Comparison of ENCODE assay signal across 8 cellular contexts in the genomic region with DNA sequence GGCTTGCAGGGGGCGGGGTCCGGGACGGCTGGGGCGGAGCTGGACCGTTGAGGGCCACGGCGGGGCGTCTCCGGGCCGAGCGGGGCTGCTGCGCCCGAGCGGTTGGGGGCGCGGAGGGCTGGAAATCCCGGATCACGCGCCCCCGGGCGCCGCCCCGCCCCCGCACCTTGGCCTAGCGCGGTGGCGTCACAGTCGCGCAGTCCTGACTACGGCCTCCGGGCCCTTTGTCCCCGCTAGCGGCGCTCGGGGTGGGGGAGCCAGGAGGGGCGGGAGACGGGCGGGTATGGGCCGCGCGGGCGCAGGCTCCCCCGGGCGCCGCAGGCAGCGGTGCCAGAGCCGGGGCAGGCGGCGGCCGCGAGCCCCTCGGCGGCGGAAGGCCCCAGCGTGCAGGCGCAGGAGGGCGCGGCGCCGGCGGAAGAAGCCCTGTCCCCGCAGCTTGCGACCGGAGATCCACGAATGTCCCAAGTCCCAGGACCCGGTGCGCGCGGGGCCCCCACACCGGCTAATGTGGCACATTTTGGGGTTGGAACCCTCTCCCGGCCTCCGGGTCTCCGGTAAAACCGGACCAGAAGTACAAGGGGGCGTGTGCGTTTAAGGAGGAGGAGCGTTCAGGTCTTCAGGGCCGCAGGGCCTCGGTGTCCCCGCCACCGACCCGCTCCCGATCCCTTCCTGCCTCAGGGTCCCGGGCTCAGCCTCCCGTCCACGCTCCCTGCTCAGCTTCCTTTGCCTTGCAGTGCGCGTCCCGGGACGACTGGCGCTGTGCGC. TPM values are rescaled to one million over a fixed set of nuclear protein-coding genes. Genes with fewer than 3 reads are reported as not detected.
DNase-seq lines count a peak whose midpoint lies in the region; ATAC-seq and TF ChIP-seq lines count a peak whose summit lies in the region.

No MANE protein-coding gene starts in this region.

- POLR2A ChIA-PET in activated CD4-positive, alpha-beta T cell treated with anti-CD3 and anti-CD28 coated beads for 36 hours (lab: Charles Lee), result interaction anchor here (0.6 kb wide), 1 partner anchor 29 kb away, joined by 5 read pairs; no protein-coding TSS in a partner anchor

- H3K27ac Mint-ChIP-seq in activated CD4-positive, alpha-beta T cell treated with anti-CD3 and anti-CD28 coated beads for 36 hours, result no peak overlapping the region

- H3K27me3 Mint-ChIP-seq in activated CD4-positive, alpha-beta T cell treated with anti-CD3 and anti-CD28 coated beads for 36 hours, result no peaks in the 10 kb centered on the region

- peak overlapping the region; percentile 71 for H3K4me3 Mint-ChIP-seq in activated CD4-positive, alpha-beta T cell treated with anti-CD3 and anti-CD28 coated beads for 36 hours

- H3K9me3 ChIP-seq in colonic mucosa, result no peaks in the 10 kb centered on the region

- peaks cover 22% of the 10 kb centered on the region for H3K4me1 ChIP-seq in colonic mucosa

- H3K27ac ChIP-seq in colonic mucosa (peak overlapping the region; percentile 97), layer of hippocampus (ENCODE audit: low read depth, low read length) (peak overlapping the region; percentile 94)

- peaks cover 21% of the 10 kb centered on the region for H3K36me3 ChIP-seq in colonic mucosa

- peaks cover 9% of the 10 kb centered on the region for H3K36me3 Mint-ChIP-seq in activated CD4-positive, alpha-beta T cell treated with anti-CD3 and anti-CD28 coated beads for 36 hours (ENCODE audit: low read depth)

- H3K27me3 ChIP-seq in colonic mucosa (no peaks in the 10 kb centered on the region), layer of hippocampus (ENCODE audit: control insufficient read depth, insufficient read depth, low read length) (no peaks in the 10 kb centered on the region)

- H3K4me3 ChIP-seq in GM12864 (ENCODE audit: low read depth, low read length) (peak overlapping the region; percentile 92), colonic mucosa (peak overlapping the region; percentile 56)

- peak overlapping the region; percentile 81 to 95 for H3K9ac ChIP-seq in colonic mucosa (ENCODE audit: low read depth in 2 of 2, low read length in 2 of 2)

- peaks cover 43% of the 10 kb centered on the region for H3K4me1 Mint-ChIP-seq in activated CD4-positive, alpha-beta T cell treated with anti-CD3 and anti-CD28 coated beads for 36 hours

- DNase-seq in GM12864 (ENCODE audit: low read depth), result no peak
- DNase-seq in NCI-H146 treated with DMSO at 0.1 percent for 48 hours (lab: John Stamatoyannopoulos, UW; ENCODE audit: unreplicated experiment), result peak; percentile 11
- peak; percentile 86 for DNase-seq in activated CD4-positive, alpha-beta T cell treated with anti-CD3 and anti-CD28 coated beads for 36 hours
- DNase-seq in colonic mucosa, result peak; percentile 82
- DNase-seq in stimulated activated CD4-positive, alpha-beta T cell treated with anti-CD3 and anti-CD28 coated beads, Interleukin-15, amount 100 ng/mL, for 48 hours (ENCODE audit: low read depth in 2 of 2), result peak; percentile 40 to 62

- CTCF ChIA-PET in activated CD4-positive, alpha-beta T cell treated with anti-CD3 and anti-CD28 coated beads for 36 hours (lab: Charles Lee), result no interaction called here

- ATAC-seq in HG02588 (IDR thresholded peaks at IDR 0.05; ENCODE audit: unreplicated experiment) (peak; percentile 29), HG03095 (IDR thresholded peaks at IDR 0.05; ENCODE audit: unreplicated experiment) (no peak)
- ATAC-seq in activated CD4-positive, alpha-beta T cell treated with anti-CD3 and anti-CD28 coated beads for 36 hours, result peak; percentile 14

- intact Hi-C loops in activated CD4-positive, alpha-beta T cell treated with anti-CD3 and anti-CD28 coated beads for 36 hours (cut with DNase I, micrococcal nuclease), result loop anchor here (1.0 to 5.0 kb wide), 5 partner anchors 22 to 101 kb away; a partner anchor contains a TSS
- intact Hi-C loops in colonic mucosa (cut with DNase I), result no loop called here

- TF ChIP-seq CTCF in GM12864 (IDR thresholded peaks at IDR 0.05; ENCODE audit: low read depth, low read length, missing control alignments), result no peak
- TF ChIP-seq CTCF in colonic mucosa (IDR thresholded peaks at IDR 0.05), result no peak

- H3K9me3 Mint-ChIP-seq in activated CD4-positive, alpha-beta T cell treated with anti-CD3 and anti-CD28 coated beads for 36 hours (ENCODE audit: low read depth), result peaks cover 3% of the 10 kb centered on the region

RNA-seq across cellular contexts. Expression of a gene that starts 0.8 kb away (rescaled TPM):
- 100 to 1,000 TPM; 192 to 218 TPM for total RNA-seq in activated CD4-positive, alpha-beta T cell treated with anti-CD3 and anti-CD28 coated beads for 36 hours
- total RNA-seq in colonic mucosa, result 100 to 1,000 TPM; 187 to 189 TPM

RNA-seq across cellular contexts. Expression of a gene that starts 9.5 kb away (rescaled TPM):
- 100 to 1,000 TPM; 171 to 229 TPM for total RNA-seq in activated CD4-positive, alpha-beta T cell treated with anti-CD3 and anti-CD28 coated beads for 36 hours
- 100 to 1,000 TPM; 135 to 245 TPM for total RNA-seq in colonic mucosa

RNA-seq across cellular contexts. Expression of a gene that starts 37.7 kb away (rescaled TPM):
- total RNA-seq in activated CD4-positive, alpha-beta T cell treated with anti-CD3 and anti-CD28 coated beads for 36 hours, result 100 to 1,000 TPM; 107 to 137 TPM
- total RNA-seq in colonic mucosa, result 10 to 100 TPM; 27.4 to 37.9 TPM
